Comparison of ENCODE assay signal across 21 cellular contexts in the genomic region with DNA sequence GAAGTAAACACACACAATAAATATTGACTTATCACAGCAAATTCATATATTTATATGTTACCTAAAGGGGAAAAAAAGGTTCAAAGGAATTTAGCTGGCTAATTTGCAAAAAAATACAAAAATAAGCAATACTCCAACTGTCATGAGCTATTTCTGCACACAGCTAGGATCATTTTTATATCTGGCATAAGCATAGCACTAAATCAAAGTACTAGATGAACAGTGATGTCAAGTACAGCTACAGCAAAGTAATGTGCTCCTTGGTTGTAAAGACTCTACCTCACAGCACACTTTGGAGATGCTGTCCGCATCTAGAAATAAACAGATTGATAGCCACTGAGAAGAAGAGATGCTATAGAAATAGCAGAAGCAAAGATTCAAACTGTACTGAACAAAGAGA.
A peak's percentile ranks its signal among the peaks of the same experiment; 100 is the strongest.
DNase-seq lines count a peak whose midpoint lies in the region; ATAC-seq, FAIRE-seq and TF ChIP-seq lines count a peak whose summit lies in the region.
"Had no signal": no experiment of that assay in that cellular context is flagged by ENCODE, and none has a peak within 500 bp of the region (broad histone marks: within the 10 kb centered on the region; RNA-seq: fewer than 3 reads in every experiment).

No MANE protein-coding gene starts in this region.

- WGBS in liver = 98% methylated on average over 1 of the region's 1 CpG
- WGBS in HepG2 (ENCODE audit: low lambda C conversion rate) = 96% methylated on average over 1 of the region's 1 CpG
- WGBS in sigmoid colon, 2 donors = 84 to 89% methylated on average over 1 of the region's 1 CpG

- no peak for TF ChIP-seq EP300 in HepG2 (IDR thresholded peaks at IDR 0.05; ENCODE audit: low read depth in 2 of 2, low read length in 2 of 2)
- no peak for TF ChIP-seq EP300 in HepG2 (CRISPR knock-in tag; IDR thresholded peaks at IDR 0.05; ENCODE audit: borderline replicate concordance)
- TF ChIP-seq EP300 in sigmoid colon (IDR thresholded peaks at IDR 0.05) = no peak

- H3K9me3 ChIP-seq in liver (ENCODE audit: control insufficient read depth in 4 of 4, low read length in 3 of 4) (no peaks in the 10 kb centered on the region), HepG2 (ENCODE audit: low read length) (no peaks in the 10 kb centered on the region), sigmoid colon (no peaks in the 10 kb centered on the region)
- H3K9me3 ChIP-seq: Caco-2 had no signal

- CTCF ChIA-PET in HepG2 (lab: Yijun Ruan, JAX; ENCODE audit: low intra/inter-chr PET ratio, low total read pairs) = no interaction called here

- no peak for FAIRE-seq in HepG2 (lab: Jason Lieb, UNC)

- H3K9me3 Mint-ChIP-seq in immature natural killer cell = no peaks in the 10 kb centered on the region
- H3K9me3 Mint-ChIP-seq: CD4-positive, CD25-positive, alpha-beta regulatory T cell; GM23338 had no signal

- H3K4me3 ChIP-seq in liver (ENCODE audit: low read depth in 1 of 3, low read length in 3 of 3) (no peak overlapping the region), HepG2 (replicated peaks in 1 of 3; ENCODE audit: insufficient read depth in 1 of 3, low read depth in 2 of 3, low read length in 3 of 3) (no peak overlapping the region), sigmoid colon (no peak overlapping the region)
- H3K4me3 ChIP-seq: GM23338 had no signal

- DNase-seq in HepG2 (ENCODE audit: low spot score) = no peak
- no peak for DNase-seq in immature natural killer cell
- no peak for DNase-seq in sigmoid colon
- no peak for DNase-seq in HPDE6-E6E7 (ENCODE audit: extremely low spot score)
- no peak for DNase-seq in NCI-H1105 (lab: John Stamatoyannopoulos, UW)
- DNase-seq in activated gamma-delta T cell treated with Interleukin-2 at 50 U/mL for 16 hours = no peak
- DNase-seq: Caco-2; CD4-positive, CD25-positive, alpha-beta regulatory T cell; DMS153; GF-D8; HCEC 1CT; KBM-7; NCI-H187; NCI-H2107; NCI-H510A treated with DMSO at 0.1 percent for 48 hours; NCI-H774; Right ventricle myocardium superior had no signal

- ATAC-seq in HepG2 = no peak
- no peak for ATAC-seq in GM19324 (IDR thresholded peaks at IDR 0.05; ENCODE audit: low FRiP score, unreplicated experiment)
- ATAC-seq: GM23338 had no signal

- H3K36me3 ChIP-seq in liver (ENCODE audit: control insufficient read depth in 4 of 4, insufficient read depth in 3 of 4, low read depth in 1 of 4, low read length in 3 of 4) (no peaks in the 10 kb centered on the region), HepG2 (replicated peaks in 1 of 2; ENCODE audit: control insufficient read depth in 1 of 2, insufficient read depth in 2 of 2, low read length in 2 of 2) (peaks cover 19 to 56% of the 10 kb centered on the region in 2 experiments), sigmoid colon (peaks cover 0 to 6% (median 0%) of the 10 kb centered on the region in 4 donors)

- no peak for TF ChIP-seq CTCF in liver (IDR thresholded peaks at IDR 0.05; ENCODE audit: low read depth, low read length, missing input control)
- no peak for TF ChIP-seq CTCF in HepG2 (CRISPR knock-in tag; IDR thresholded peaks at IDR 0.05)
- TF ChIP-seq CTCF in sigmoid colon (IDR thresholded peaks at IDR 0.05) = no peak

- peaks cover 4 to 44% (median 14%) of the 10 kb centered on the region in 3 donors for H3K36me3 Mint-ChIP-seq in immature natural killer cell

- POLR2A ChIA-PET in HepG2 (lab: Yijun Ruan, JAX) = no interaction called here

- in situ Hi-C loops in HepG2 (cut with HindIII; ENCODE audit: extremely low pct_ligation_motif_present, low pct_unique_long_range_greater_than_20kb) = no loop called here

- H3K4me2 ChIP-seq in HepG2 (ENCODE audit: low read depth, low read length) = no peak overlapping the region
- H3K4me2 ChIP-seq: GM23338 had no signal

- peaks cover 61% of the 10 kb centered on the region for H3K79me2 ChIP-seq in HepG2 (ENCODE audit: insufficient read depth, low read length)

- peak overlapping the region in 3 of 5 donors; percentile 0 to 34 (median 22) for H3K4me3 Mint-ChIP-seq in immature natural killer cell
- H3K4me3 Mint-ChIP-seq: B cell; CD4-positive, CD25-positive, alpha-beta regulatory T cell; GM23338 had no signal

- peak overlapping the region; percentile 8 to 13 for H3K27ac ChIP-seq in liver (ENCODE audit: low read depth in 1 of 2, low read length in 2 of 2)
- H3K27ac ChIP-seq in HepG2 (ENCODE audit: extremely low read length, insufficient read depth, low read length) = no peak overlapping the region
- H3K27ac ChIP-seq in sigmoid colon = peak overlapping the region; percentile 5 to 79 (median 75)

- H3K9ac ChIP-seq in liver (ENCODE audit: low read depth in 1 of 2, low read length in 2 of 2) = no peak overlapping the region
- no peak overlapping the region for H3K9ac ChIP-seq in HepG2 (ENCODE audit: insufficient read depth, low read depth, low read length)

- intact Hi-C loops in HepG2 (cut with micrococcal nuclease; ENCODE audit: unreplicated experiment) = loop anchor here (10.0 kb wide), 1 partner anchor 124 kb away; a partner anchor contains a TSS
- intact Hi-C loops in sigmoid colon (cut with DNase I) = no loop called here

- no peaks in the 10 kb centered on the region for H3K27me3 ChIP-seq in liver (ENCODE audit: control insufficient read depth in 4 of 4, insufficient read depth in 4 of 4, low read length in 3 of 4)
- no peaks in the 10 kb centered on the region for H3K27me3 ChIP-seq in HepG2 (ENCODE audit: control insufficient read depth in 1 of 2, insufficient read depth in 2 of 2, low read length in 2 of 2)
- no peaks in the 10 kb centered on the region for H3K27me3 ChIP-seq in sigmoid colon

- H4K20me1 ChIP-seq in HepG2 (ENCODE audit: insufficient read depth, low read length) = 0 out of 2 replicates have a peak, but pooled peaks cover 2% of the 10 kb centered on the region

- no peak for TF ChIP-seq RAD21 in liver (IDR thresholded peaks at IDR 0.05)
- TF ChIP-seq RAD21 in HepG2 (CRISPR knock-in tag; IDR thresholded peaks at IDR 0.05) = no peak

- H3K4me1 ChIP-seq in liver (ENCODE audit: control insufficient read depth in 4 of 4, insufficient read depth in 4 of 4, low read length in 3 of 4) (peaks cover 10 to 38% (median 19%) of the 10 kb centered on the region in 4 donors), HepG2 (ENCODE audit: insufficient read depth, low read length) (peaks cover 66% of the 10 kb centered on the region), sigmoid colon (peaks cover 0 to 58% (median 55%) of the 10 kb centered on the region in 4 donors)
- H3K4me1 ChIP-seq: Caco-2 had no signal

- TF ChIP-seq POLR2A in HepG2 (IDR thresholded peaks at IDR 0.05; ENCODE audit: insufficient read depth in 1 of 2, low read depth in 2 of 2, low read length in 2 of 2) (no peak), sigmoid colon (IDR thresholded peaks at IDR 0.05) (no peak)

- H3K27me3 Mint-ChIP-seq in immature natural killer cell (ENCODE audit: low read depth in 3 of 3) = peaks cover 1 to 19% (median 4%) of the 10 kb centered on the region in 3 donors
- H3K27me3 Mint-ChIP-seq: B cell; CD4-positive, CD25-positive, alpha-beta regulatory T cell had no signal

- H2AFZ ChIP-seq in HepG2 (ENCODE audit: low read length) = no peak overlapping the region
- H2AFZ ChIP-seq: GM23338 had no signal

- no TSS peak for BruUV-seq in HepG2 (replicated peaks; lab: Mats Ljungman, UMichigan)

- peak overlapping the region; percentile 46 to 89 (median 60) for H3K27ac Mint-ChIP-seq in immature natural killer cell
- H3K27ac Mint-ChIP-seq: B cell, GM23338 had no signal

- peaks cover 84 to 98% of the 10 kb centered on the region in 2 donors for H3K4me1 Mint-ChIP-seq in immature natural killer cell
- H3K4me1 Mint-ChIP-seq: B cell had no signal

TF ChIP-seq in liver, 16 proteins besides CTCF, POLR2A, EP300 and RAD21 (continues in another document):
- TF ChIP-seq SP1 (IDR thresholded peaks at IDR 0.05) (no peak), NR2F2 (IDR thresholded peaks at IDR 0.05) (no peak), YY1 (IDR thresholded peaks at IDR 0.05) (no peak), HNF4G (IDR thresholded peaks at IDR 0.05) (no peak), HNF4A (conservative IDR thresholded peaks at IDR 0.05) (no peak)
- TF ChIP-seq, protein P1, sequence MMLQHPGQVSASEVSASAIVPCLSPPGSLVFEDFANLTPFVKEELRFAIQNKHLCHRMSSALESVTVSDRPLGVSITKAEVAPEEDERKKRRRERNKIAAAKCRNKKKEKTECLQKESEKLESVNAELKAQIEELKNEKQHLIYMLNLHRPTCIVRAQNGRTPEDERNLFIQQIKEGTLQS (IDR thresholded peaks at IDR 0.05) = no peak

TF ChIP-seq in HepG2, 621 proteins besides CTCF, POLR2A, EP300 and RAD21 (continues in another document):
- TF ChIP-seq DNMT3B (CRISPR knock-in tag; conservative IDR thresholded peaks at IDR 0.05) (no peak), ZNF570 (CRISPR knock-in tag; IDR thresholded peaks at IDR 0.05; ENCODE audit: borderline replicate concordance) (no peak), ZNF33B (CRISPR knock-in tag; IDR thresholded peaks at IDR 0.05) (no peak), ZNF343 (CRISPR knock-in tag; IDR thresholded peaks at IDR 0.05) (no peak), EEA1 (CRISPR knock-in tag; IDR thresholded peaks at IDR 0.05; ENCODE audit: borderline replicate concordance) (no peak), PAF1 (CRISPR knock-in tag; IDR thresholded peaks at IDR 0.05) (no peak), ZC3H4 (CRISPR knock-in tag; IDR thresholded peaks at IDR 0.05; ENCODE audit: borderline replicate concordance) (no peak), MED8 (CRISPR knock-in tag; IDR thresholded peaks at IDR 0.05; ENCODE audit: insufficient replicate concordance) (no peak), MXI1 (IDR thresholded peaks at IDR 0.05; ENCODE audit: borderline replicate concordance, low read depth, low read length) (no peak), CBFB (CRISPR knock-in tag; IDR thresholded peaks at IDR 0.05) (no peak), SP5 (CRISPR knock-in tag; IDR thresholded peaks at IDR 0.05; ENCODE audit: borderline replicate concordance, low read depth) (no peak), ZFAT (CRISPR knock-in tag; conservative IDR thresholded peaks at IDR 0.05) (no peak), FLYWCH1 (CRISPR knock-in tag; IDR thresholded peaks at IDR 0.05) (no peak), RBM22 (optimal IDR thresholded peaks at IDR 0.05; ENCODE audit: low read length) (no peak), HMG20B (CRISPR knock-in tag; conservative IDR thresholded peaks at IDR 0.05) (no peak)
- TF ChIP-seq, protein P2, sequence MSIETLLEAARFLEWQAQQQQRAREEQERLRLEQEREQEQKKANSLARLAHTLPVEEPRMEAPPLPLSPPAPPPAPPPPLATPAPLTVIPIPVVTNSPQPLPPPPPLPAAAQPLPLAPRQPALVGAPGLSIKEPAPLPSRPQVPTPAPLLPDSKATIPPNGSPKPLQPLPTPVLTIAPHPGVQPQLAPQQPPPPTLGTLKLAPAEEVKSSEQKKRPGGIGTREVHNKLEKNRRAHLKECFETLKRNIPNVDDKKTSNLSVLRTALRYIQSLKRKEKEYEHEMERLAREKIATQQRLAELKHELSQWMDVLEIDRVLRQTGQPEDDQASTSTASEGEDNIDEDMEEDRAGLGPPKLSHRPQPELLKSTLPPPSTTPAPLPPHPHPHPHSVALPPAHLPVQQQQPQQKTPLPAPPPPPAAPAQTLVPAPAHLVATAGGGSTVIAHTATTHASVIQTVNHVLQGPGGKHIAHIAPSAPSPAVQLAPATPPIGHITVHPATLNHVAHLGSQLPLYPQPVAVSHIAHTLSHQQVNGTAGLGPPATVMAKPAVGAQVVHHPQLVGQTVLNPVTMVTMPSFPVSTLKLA (IDR thresholded peaks at IDR 0.05) = no peak
